Comparison of ENCODE assay signal across 8 cellular contexts in genomic region chr6:151389640-151390275, GRCh38. TPM values are rescaled to one million over a fixed set of nuclear protein-coding genes. Genes with fewer than 3 reads are reported as not detected.
DNase-seq lines count a peak whose midpoint lies in the region; ATAC-seq and TF ChIP-seq lines count a peak whose summit lies in the region.

No MANE protein-coding gene starts in this region.

- DNase-seq in NT2/D1 (ENCODE audit: low read depth, low spot score) (no peak), ascending aorta (ENCODE audit: low spot score in 2 of 2) (peak in 1 of 2 donors; percentile 87), left ventricle myocardium superior (peak; percentile 76), pons (ENCODE audit: low spot score) (peak; percentile 86), NCI-H2029 (lab: John Stamatoyannopoulos, UW) (no peak)

- H3F3A ChIP-seq in DOHH2 (ENCODE audit: control insufficient read depth, insufficient read depth), result peaks cover 23% of the 10 kb centered on the region

- H3K9ac ChIP-seq in NT2/D1 (ENCODE audit: insufficient read length, low read depth), result peak overlapping the region; percentile 95

- no peaks in the 10 kb centered on the region for H3K27me3 ChIP-seq in DOHH2 (ENCODE audit: control insufficient read depth, low read length)
- H3K27me3 ChIP-seq in NT2/D1 (ENCODE audit: insufficient read depth, insufficient read length), result no peaks in the 10 kb centered on the region
- H3K27me3 ChIP-seq in ascending aorta, result no peaks in the 10 kb centered on the region

- H3K27ac ChIP-seq in DOHH2 (ENCODE audit: low read depth, low read length) (peak overlapping the region; percentile 96), ascending aorta (peak overlapping the region; percentile 98 to 100)

- peaks cover 19% of the 10 kb centered on the region; the same call in 1 of the 2 replicates for H4K20me1 ChIP-seq in DOHH2 (ENCODE audit: control insufficient read depth, insufficient read depth, low read depth, low read length)

- intact Hi-C loops in ascending aorta (cut with DNase I), result loop anchor here (1.0 to 5.0 kb wide), 3 partner anchors 48 to 88 kb away; partner anchors contain the start of gene RMND1
- intact Hi-C loops in left ventricle myocardium superior (cut with micrococcal nuclease), result loop anchor here (5.0 kb wide), 1 partner anchor 68 kb away; no protein-coding TSS in a partner anchor

- peak overlapping the region; percentile 64 for H3K4me2 ChIP-seq in DOHH2 (ENCODE audit: low read length)

- H3K9me3 ChIP-seq in DOHH2 (ENCODE audit: control insufficient read depth, insufficient read depth, low read length), result no peaks in the 10 kb centered on the region
- no peaks in the 10 kb centered on the region for H3K9me3 ChIP-seq in NT2/D1 (ENCODE audit: insufficient read depth, low read length)
- H3K9me3 ChIP-seq in ascending aorta, result no peaks in the 10 kb centered on the region

- peaks cover 87% of the 10 kb centered on the region for H3K79me2 ChIP-seq in DOHH2 (ENCODE audit: control insufficient read depth, low read length)

- H3K4me3 ChIP-seq in DOHH2 (ENCODE audit: low read length), result peak overlapping the region; percentile 80
- peak overlapping the region; percentile 72 for H3K4me3 ChIP-seq in NT2/D1 (ENCODE audit: insufficient read length, low read depth)
- peak overlapping the region; percentile 76 to 98 for H3K4me3 ChIP-seq in ascending aorta

- H3K4me1 ChIP-seq in DOHH2 (ENCODE audit: control insufficient read depth, low read length) (peaks cover 36% of the 10 kb centered on the region), NT2/D1 (ENCODE audit: insufficient read depth, insufficient read length) (no peaks in the 10 kb centered on the region), ascending aorta (peaks cover 5 to 24% of the 10 kb centered on the region in 2 donors)

- ATAC-seq in GM19455 (IDR thresholded peaks at IDR 0.05; ENCODE audit: unreplicated experiment) (peak; percentile 61), HG03460 (IDR thresholded peaks at IDR 0.05; ENCODE audit: unreplicated experiment) (peak; percentile 56), left ventricle myocardium superior (peak; percentile 39)

- H3K9me2 ChIP-seq in DOHH2 (replicated peaks; ENCODE audit: control insufficient read depth, low read length), result no peaks in the 10 kb centered on the region

- peaks cover 70% of the 10 kb centered on the region for H3K36me3 ChIP-seq in DOHH2 (ENCODE audit: control insufficient read depth, low read length)
- H3K36me3 ChIP-seq in NT2/D1 (ENCODE audit: insufficient read depth, insufficient read length, low read length), result peaks cover 29% of the 10 kb centered on the region
- H3K36me3 ChIP-seq in ascending aorta, result no peaks in the 10 kb centered on the region

- TF ChIP-seq CTCF in DOHH2 (IDR thresholded peaks at IDR 0.05; ENCODE audit: low read depth, low read length, poor library complexity, severe bottlenecking), result no peak
- no peak for TF ChIP-seq CTCF in ascending aorta (IDR thresholded peaks at IDR 0.05)

RNA-seq across cellular contexts. Expression of gene ZBTB2, which starts 1.6 kb away (rescaled TPM):
- total RNA-seq in ascending aorta (9.9 TPM), left ventricle myocardium superior (5.2 TPM)

Comparison
In these comparisons a context has a peak if more than half of its experiments do, and no peak if none do; other contexts are left out.
1. DNase-seq: peak in left ventricle myocardium superior (single experiment) and pons (single experiment); none in NT2/D1 (single experiment) and NCI-H2029 (single experiment).
2. Peak in every context shown above with its lines, with median percentiles within 50 percentile points of each other: H3K4me3 ChIP-seq and ATAC-seq.